ENCODE assay signal across 19 cellular contexts in the genomic region with DNA sequence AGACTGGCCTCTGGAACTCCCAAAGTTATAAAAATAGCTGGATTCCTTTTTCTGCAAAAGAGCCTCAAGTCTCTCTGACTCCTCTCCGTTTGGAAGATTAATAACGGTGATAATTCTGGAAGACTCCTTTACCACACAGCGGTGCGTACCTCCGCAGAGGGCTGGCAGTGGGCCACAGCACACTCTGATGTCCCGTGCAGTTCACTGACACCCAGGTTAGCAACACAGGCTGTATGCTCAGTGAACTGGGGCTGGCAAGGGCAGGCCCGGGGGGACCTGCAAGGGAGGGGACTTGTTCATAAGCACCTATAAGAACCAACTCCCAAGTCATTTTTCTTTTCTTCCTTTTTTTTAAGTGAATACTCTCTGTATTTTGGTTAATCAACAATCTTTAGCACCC.
"Had no signal": no experiment of that assay in that cellular context is flagged by ENCODE, and none has a peak within 500 bp of the region (broad histone marks: within the 10 kb centered on the region; RNA-seq: fewer than 3 reads in every experiment).

No MANE protein-coding gene starts in this region.

- H3K4me1 ChIP-seq: gastroesophageal sphincter, heart left ventricle, suprapubic skin, upper lobe of left lung had no signal

- ATAC-seq: activated CD8-positive, alpha-beta T cell treated with anti-CD3 and anti-CD28 coated beads, Interleukin-2, amount 10 ng/mL, durations not matched to agents 7 days and 5 days; gastroesophageal sphincter; naive thymus-derived CD4-positive, alpha-beta T cell had no signal

- H3K9me3 ChIP-seq: esophagus muscularis mucosa, gastroesophageal sphincter, heart left ventricle, neutrophil, suprapubic skin, upper lobe of left lung had no signal

- H3K4me3 ChIP-seq: esophagus muscularis mucosa, gastroesophageal sphincter, heart left ventricle, suprapubic skin, upper lobe of left lung had no signal

- H3K27ac ChIP-seq: esophagus muscularis mucosa, gastroesophageal sphincter, heart left ventricle, neutrophil, suprapubic skin, upper lobe of left lung had no signal

- H3K36me3 ChIP-seq: esophagus muscularis mucosa, gastroesophageal sphincter, heart left ventricle, neutrophil, suprapubic skin, upper lobe of left lung had no signal

- DNase-seq: activated CD4-positive, alpha-beta T cell treated with anti-CD3 and anti-CD28 coated beads, Interleukin-2, amount 10 ng/mL, durations not matched to agents 7 days and 5 days; activated CD4-positive, CD25-positive, alpha-beta regulatory T cell; activated CD8-positive, alpha-beta T cell treated with anti-CD3 and anti-CD28 coated beads, Interleukin-2, amount 10 ng/mL, durations not matched to agents 7 days and 5 days; activated naive CD4-positive, alpha-beta T cell treated with anti-CD3 and anti-CD28 coated beads for 36 hours; activated T-cell treated with anti-CD3 and anti-CD28 coated beads, Interleukin-2, amount 50 U/mL, for 24 hours; aorta; cerebellar nuclear complex; effector CD8-positive, alpha-beta T cell; heart left ventricle; naive thymus-derived CD4-positive, alpha-beta T cell; stimulated activated CD4-positive, alpha-beta T cell treated with anti-CD3 and anti-CD28 coated beads, Interleukin-12 subunit alpha, Interleukin-12 subunit beta, amount 100 ng/mL, for 4 hours; stimulated activated CD4-positive, alpha-beta T cell treated with anti-CD3 and anti-CD28 coated beads, Interleukin-2, amount 100 ng/mL, for 24 hours; T-helper 1 cell; T-helper 9 cell had no signal

- H3K27me3 ChIP-seq: esophagus muscularis mucosa, gastroesophageal sphincter, heart left ventricle, neutrophil, suprapubic skin, upper lobe of left lung had no signal
